ENCODE assay signal across 6 cellular contexts in genomic region chr10:37682617-37683016, GRCh38.
"Had no signal": no experiment of that assay in that cellular context is flagged by ENCODE, and none has a peak within 500 bp of the region (broad histone marks: within the 10 kb centered on the region; RNA-seq: fewer than 3 reads in every experiment).

No MANE protein-coding gene starts in this region.

- H3K4me3 Mint-ChIP-seq: GM23338, HFFc6 had no signal

- DNase-seq: HFFc6, IMR-90 had no signal

- H3K9me3 ChIP-seq: HAP-1 had no signal

- H3K4me3 ChIP-seq: GM23338, HAP-1, K562 had no signal

- H3K4me1 ChIP-seq: HAP-1 had no signal

- ATAC-seq: GM23338, HCT116, K562 had no signal

- H3K36me3 ChIP-seq: HAP-1 had no signal

- H3K27ac Mint-ChIP-seq: GM23338, HFFc6 had no signal

- H3K4me1 Mint-ChIP-seq: GM23338 had no signal
